ENCODE assay signal across 18 cellular contexts in the genomic region with DNA sequence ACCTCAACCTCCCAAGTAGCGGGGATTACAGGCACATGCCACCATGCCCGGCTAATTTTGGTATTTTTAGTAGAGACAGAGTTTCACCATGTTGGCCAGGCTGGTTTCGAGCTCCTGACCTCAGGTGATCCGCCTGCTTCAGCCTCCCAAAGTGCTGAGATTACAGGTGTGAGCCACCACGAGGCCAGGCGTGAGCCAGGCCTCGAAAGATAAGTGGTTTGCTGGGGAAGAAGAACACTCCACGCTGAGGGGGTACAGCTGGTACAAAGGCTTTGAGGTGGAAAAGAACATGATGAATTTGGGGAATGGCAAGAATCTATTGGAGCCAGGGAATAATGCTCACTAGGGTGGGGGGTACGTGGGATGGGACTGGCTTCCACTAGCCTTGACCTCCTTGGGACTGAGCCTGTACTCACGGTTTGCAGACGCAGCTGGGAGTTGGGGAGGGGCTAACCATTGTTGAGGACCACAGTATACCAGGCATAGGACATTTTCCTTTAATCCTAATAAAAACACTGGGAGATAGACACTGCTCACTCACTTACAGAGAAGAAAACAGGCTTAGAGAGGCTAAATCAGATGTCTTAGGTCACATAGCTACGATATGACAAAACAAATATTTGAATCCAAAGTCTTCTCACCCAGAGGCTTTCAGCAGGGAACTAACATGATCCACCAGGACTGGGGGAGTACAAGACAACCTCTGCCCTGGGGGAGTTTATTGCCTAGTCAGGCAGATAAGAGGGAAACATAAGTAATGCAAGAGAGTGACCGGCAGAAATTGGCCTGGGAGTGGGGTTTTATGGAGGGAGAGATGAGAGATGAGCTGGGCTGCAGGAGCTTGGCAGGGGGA. TPM values are rescaled to one million over a fixed set of nuclear protein-coding genes. Genes with fewer than 3 reads are reported as not detected.
DNase-seq lines count a peak whose midpoint lies in the region; ATAC-seq and TF ChIP-seq lines count a peak whose summit lies in the region.
"Had no signal": no experiment of that assay in that cellular context is flagged by ENCODE, and none has a peak within 500 bp of the region (broad histone marks: within the 10 kb centered on the region; RNA-seq: fewer than 3 reads in every experiment).

No MANE protein-coding gene starts in this region.

- intact Hi-C loops in adrenal gland (cut with DNase I) (no loop called here), posterior vena cava (cut with DNase I) (no loop called here), thyroid gland (cut with DNase I) (no loop called here)

- peaks cover 0 to 94% (median 0%) of the 10 kb centered on the region in 11 experiments; a peak in 6 of 22 replicates for H3K36me3 ChIP-seq in BLaER1 treated with 17β-estradiol and CSF1 and Interleukin-3, amounts not matched to agents 10 nM and 100 nM
- peaks cover 0 to 4% of the 10 kb centered on the region in 2 donors for H3K36me3 ChIP-seq in adrenal gland (replicated peaks in 1 of 2)
- H3K36me3 ChIP-seq in right atrium auricular region, result no peaks in the 10 kb centered on the region
- no peaks in the 10 kb centered on the region for H3K36me3 ChIP-seq in thyroid gland
- H3K36me3 ChIP-seq: breast epithelium had no signal

- no peak overlapping the region for H3K27ac Mint-ChIP-seq in activated T-cell treated with anti-CD3 and anti-CD28 coated beads, Interleukin-2, amount 50 U/mL, for 24 hours
- H3K27ac Mint-ChIP-seq: activated CD8-positive, alpha-beta memory T cell treated with anti-CD3 and anti-CD28 coated beads, Interleukin-2, amount 10 ng/mL, durations not matched to agents 7 days and 5 days; GM23338 had no signal

- ATAC-seq in HG02981 (IDR thresholded peaks at IDR 0.05; ENCODE audit: unreplicated experiment), result no peak
- ATAC-seq: activated CD8-positive, alpha-beta memory T cell treated with anti-CD3 and anti-CD28 coated beads, Interleukin-2, amount 10 ng/mL, durations not matched to agents 7 days and 5 days; GM23338 had no signal

- peaks cover 2% of the 10 kb centered on the region for H3K9me3 Mint-ChIP-seq in activated T-cell treated with anti-CD3 and anti-CD28 coated beads, Interleukin-2, amount 50 U/mL, for 24 hours

- H3K27ac ChIP-seq in BLaER1 treated with 17β-estradiol and CSF1 and Interleukin-3, amounts not matched to agents 10 nM and 100 nM, result no peak overlapping the region; a peak in 1 of 22 replicates
- H3K27ac ChIP-seq in adrenal gland (peak overlapping the region in 3 of 5 donors; percentile 25 to 84 (median 62)), right atrium auricular region (peak overlapping the region; percentile 29 to 43), thyroid gland (no peak overlapping the region)
- H3K27ac ChIP-seq: breast epithelium had no signal

- peak overlapping the region in 8 of 11 experiments; percentile 10 to 100 (median 70); a peak in 14 of 22 replicates for H3K4me2 ChIP-seq in BLaER1 treated with 17β-estradiol and CSF1 and Interleukin-3, amounts not matched to agents 10 nM and 100 nM
- H3K4me2 ChIP-seq: GM23338 had no signal

- H3K9me3 ChIP-seq in BLaER1 treated with 17β-estradiol and CSF1 and Interleukin-3, amounts not matched to agents 10 nM and 100 nM (replicated peaks in 1 of 11), result peaks cover 0 to 5% (median 0%) of the 10 kb centered on the region in 11 experiments; a peak in 4 of 22 replicates
- H3K9me3 ChIP-seq in adrenal gland (replicated peaks in 1 of 3) (no peaks in the 10 kb centered on the region), right atrium auricular region (no peaks in the 10 kb centered on the region), thyroid gland (no peaks in the 10 kb centered on the region)
- H3K9me3 ChIP-seq: breast epithelium had no signal

- peaks cover 0 to 84% (median 0%) of the 10 kb centered on the region in 11 experiments; a peak in 7 of 22 replicates for H4K20me1 ChIP-seq in BLaER1 treated with 17β-estradiol and CSF1 and Interleukin-3, amounts not matched to agents 10 nM and 100 nM

- DNase-seq in adrenal gland, result no peak
- DNase-seq in right atrium auricular region (ENCODE audit: low spot score), result no peak
- peak; percentile 37 for DNase-seq in posterior vena cava (ENCODE audit: low spot score)
- DNase-seq in activated T-cell treated with anti-CD3 and anti-CD28 coated beads, Interleukin-2, amount 50 U/mL, for 24 hours, result no peak
- no peak for DNase-seq in DMS 273 treated with DMSO at 0.1 percent for 48 hours (lab: John Stamatoyannopoulos, UW)
- DNase-seq in thyroid gland, result no peak
- DNase-seq: activated CD8-positive, alpha-beta memory T cell treated with anti-CD3 and anti-CD28 coated beads, Interleukin-2, amount 10 ng/mL, durations not matched to agents 7 days and 5 days; activated naive CD4-positive, alpha-beta T cell treated with Interleukin-2 at 50 U/mL for 16 hours; NCI-H187; NCI-H524; stimulated activated CD8-positive, alpha-beta memory T cell treated with anti-CD3 and anti-CD28 coated beads, Interleukin-4, amount 100 ng/mL, for 48 hours; SW 1271 had no signal

- H3K9ac ChIP-seq in BLaER1 treated with 17β-estradiol and CSF1 and Interleukin-3, amounts not matched to agents 10 nM and 100 nM, result peak overlapping the region in 2 of 11 experiments; percentile 56 to 94; a peak in 3 of 22 replicates

- H3K4me1 ChIP-seq in BLaER1 treated with 17β-estradiol and CSF1 and Interleukin-3, amounts not matched to agents 10 nM and 100 nM, result peaks cover 50 to 90% (median 62%) of the 10 kb centered on the region in 10 experiments
- H3K4me1 ChIP-seq in adrenal gland (replicated peaks in 1 of 2) (peaks cover 0 to 19% of the 10 kb centered on the region in 2 donors), right atrium auricular region (peaks cover 0 to 66% of the 10 kb centered on the region in 2 donors), thyroid gland (peaks cover 7 to 19% of the 10 kb centered on the region in 2 donors)
- H3K4me1 ChIP-seq: breast epithelium had no signal

- H3K27me3 Mint-ChIP-seq in activated T-cell treated with anti-CD3 and anti-CD28 coated beads, Interleukin-2, amount 50 U/mL, for 24 hours, result peaks cover 3% of the 10 kb centered on the region

- WGBS in adrenal gland, 4 donors, result 71 to 81% (median 80%) methylated on average over 13 of the region's 13 CpGs
- WGBS in thyroid gland, 2 donors, result 85 to 90% methylated on average over 13 of the region's 13 CpGs

- no peak for TF ChIP-seq CTCF in adrenal gland (IDR thresholded peaks at IDR 0.05)
- TF ChIP-seq CTCF in right atrium auricular region (IDR thresholded peaks at IDR 0.05), result no peak
- TF ChIP-seq CTCF in thyroid gland (IDR thresholded peaks at IDR 0.05), result no peak

- no peak for TF ChIP-seq POLR2A in adrenal gland (IDR thresholded peaks at IDR 0.05)
- no peak for TF ChIP-seq POLR2A in thyroid gland (IDR thresholded peaks at IDR 0.05)

- peak overlapping the region in 2 of 10 experiments; percentile 74 to 76; a peak in 4 of 20 replicates for H3K4me3 ChIP-seq in BLaER1 treated with 17β-estradiol and CSF1 and Interleukin-3, amounts not matched to agents 10 nM and 100 nM
- H3K4me3 ChIP-seq in adrenal gland, result peak overlapping the region in 1 of 4 donors; percentile 33
- no peak overlapping the region for H3K4me3 ChIP-seq in right atrium auricular region
- H3K4me3 ChIP-seq in thyroid gland (replicated peaks in 1 of 3), result no peak overlapping the region
- H3K4me3 ChIP-seq: GM23338 had no signal

- no peaks in the 10 kb centered on the region for H3K27me3 ChIP-seq in BLaER1 treated with 17β-estradiol and CSF1 and Interleukin-3, amounts not matched to agents 10 nM and 100 nM
- H3K27me3 ChIP-seq in adrenal gland, result no peaks in the 10 kb centered on the region
- H3K27me3 ChIP-seq in right atrium auricular region, result no peaks in the 10 kb centered on the region
- H3K27me3 ChIP-seq in thyroid gland, result no peaks in the 10 kb centered on the region
- H3K27me3 ChIP-seq: breast epithelium had no signal

- no peak overlapping the region for H3K4me3 Mint-ChIP-seq in activated T-cell treated with anti-CD3 and anti-CD28 coated beads, Interleukin-2, amount 50 U/mL, for 24 hours
- H3K4me3 Mint-ChIP-seq: activated CD8-positive, alpha-beta memory T cell treated with anti-CD3 and anti-CD28 coated beads, Interleukin-2, amount 10 ng/mL, durations not matched to agents 7 days and 5 days; GM23338 had no signal

- peaks cover 3% of the 10 kb centered on the region for H3K4me1 Mint-ChIP-seq in activated T-cell treated with anti-CD3 and anti-CD28 coated beads, Interleukin-2, amount 50 U/mL, for 24 hours (ENCODE audit: low read depth)
- H3K4me1 Mint-ChIP-seq: GM23338 had no signal

- H3K36me3 Mint-ChIP-seq in activated T-cell treated with anti-CD3 and anti-CD28 coated beads, Interleukin-2, amount 50 U/mL, for 24 hours (ENCODE audit: low read depth), result no peaks in the 10 kb centered on the region
- H3K36me3 Mint-ChIP-seq: activated CD8-positive, alpha-beta memory T cell treated with anti-CD3 and anti-CD28 coated beads, Interleukin-2, amount 10 ng/mL, durations not matched to agents 7 days and 5 days had no signal

RNA-seq across cellular contexts. Expression of a gene that starts 4.9 kb away (rescaled TPM):
- total RNA-seq in adrenal gland (100 to 1,000 TPM in 7 of 8 donors, 10 to 100 TPM in 1; 63.8 to 234 (median 160) TPM), right atrium auricular region (10 to 100 TPM in 1 of 2 donors, 1 to 10 TPM in 1; 9.5 to 24.6 TPM), posterior vena cava (100 to 1,000 TPM in 1 of 2 donors, 10 to 100 TPM in 1; 95.3 to 171 TPM), thyroid gland (100 to 1,000 TPM in 1 of 4 donors, 10 to 100 TPM in 3; 22.0 to 244 (median 56.9) TPM)
- polyA plus RNA-seq in adrenal gland, result 10 to 100 TPM; 13.0 to 24.3 (median 18.5) TPM
- total RNA-seq: activated CD8-positive, alpha-beta memory T cell treated with anti-CD3 and anti-CD28 coated beads, Interleukin-2, amount 10 ng/mL, durations not matched to agents 7 days and 5 days; GM23338 had no signal
- polyA plus RNA-seq: GM23338 had no signal

RNA-seq across cellular contexts. Expression of a gene that starts 59.1 kb away (rescaled TPM):
- total RNA-seq in adrenal gland (not detected), right atrium auricular region (not detected), posterior vena cava (not detected), thyroid gland (not detected)
- polyA plus RNA-seq in adrenal gland, result not detected
- total RNA-seq: activated CD8-positive, alpha-beta memory T cell treated with anti-CD3 and anti-CD28 coated beads, Interleukin-2, amount 10 ng/mL, durations not matched to agents 7 days and 5 days; breast epithelium; GM23338; myocyte; ureter had no signal
- polyA plus RNA-seq: GM23338 had no signal

Comparison
In these comparisons a context has a peak if more than half of its experiments do, and no peak if none do; other contexts are left out.
1. H3K27ac ChIP-seq: peak in adrenal gland (3 of 5) and right atrium auricular region (2 of 2); none in BLaER1 treated with 17β-estradiol and CSF1 and Interleukin-3, amounts not matched to agents 10 nM and 100 nM (0 of 11) and thyroid gland (0 of 3).